21 cellular contexts compared by ENCODE assay signal in genomic region chr16:17437142-17437720, GRCh38. TPM values are rescaled to one million over a fixed set of nuclear protein-coding genes. Genes with fewer than 3 reads are reported as not detected.
DNase-seq lines count a peak whose midpoint lies in the region; ATAC-seq and TF ChIP-seq lines count a peak whose summit lies in the region.
"Had no signal": no experiment of that assay in that cellular context is flagged by ENCODE, and none has a peak within 500 bp of the region (broad histone marks: within the 10 kb centered on the region; RNA-seq: fewer than 3 reads in every experiment).

No MANE protein-coding gene starts in this region.

- no peak overlapping the region for H3K14ac ChIP-seq in H9 (ENCODE audit: insufficient read depth, low read length)

- no peak overlapping the region for H3K18ac ChIP-seq in H9 (ENCODE audit: insufficient read length, low read depth, low read length)

- no peaks in the 10 kb centered on the region for H3K36me3 ChIP-seq in cardiac muscle cell
- no peaks in the 10 kb centered on the region for H3K36me3 ChIP-seq in PC-9 (ENCODE audit: low read depth)
- no peaks in the 10 kb centered on the region for H3K36me3 ChIP-seq in BE2C
- H3K36me3 ChIP-seq: Peyer's patch had no signal

- peaks cover 0 to 10% (median 3%) of the 10 kb centered on the region in 3 experiments; a peak in 4 of 7 replicates for H3K36me3 Mint-ChIP-seq in H9 (ENCODE audit: insufficient read depth in 1 of 3, low read depth in 3 of 3)

- POLR2A ChIA-PET in PC-9 (lab: Charles Lee; ENCODE audit: unreplicated experiment) = no interaction called here

- H3K9me3 ChIP-seq in cardiac muscle cell (ENCODE audit: low read depth) = no peaks in the 10 kb centered on the region
- no peaks in the 10 kb centered on the region for H3K9me3 ChIP-seq in PC-9 (ENCODE audit: insufficient read depth, low read depth)
- no peaks in the 10 kb centered on the region for H3K9me3 ChIP-seq in H9 (ENCODE audit: control insufficient read depth, low read depth, low read length)
- H3K9me3 ChIP-seq in BE2C = no peaks in the 10 kb centered on the region
- H3K9me3 ChIP-seq: Peyer's patch had no signal

- H3T11ph ChIP-seq in H9 (ENCODE audit: low read length) = no peak overlapping the region

- peak; percentile 3 to 7 for DNase-seq in cardiac muscle cell (ENCODE audit: low read depth in 1 of 2, low spot score in 1 of 2)
- no peak for DNase-seq in left cardiac atrium
- peak; percentile 18 for DNase-seq in Ammon's horn (ENCODE audit: low spot score)
- peak; percentile 14 for DNase-seq in EH (ENCODE audit: low read depth)
- no peak for DNase-seq in left ventricle myocardium superior
- no peak for DNase-seq in PC-9
- DNase-seq in H9 = no peak
- DNase-seq in BE2C = no peak
- DNase-seq: DMS153, EL, GOT3, KBM-7, NCI-H1105 treated with DMSO at 0.1 percent for 48 hours, NCI-H187, NCI-H2107, NCI-H69, Peyer's patch, SHP77 had no signal

- WGBS in H9 (ENCODE audit: extremely low coverage, insufficient read length, low lambda C conversion rate) = no CpG with 5 or more reads among the region's 13 CpGs

- BruUV-seq in PC-9 (replicated peaks; lab: Mats Ljungman, UMichigan) = no TSS peak

- no peak overlapping the region for H3K23ac ChIP-seq in H9 (ENCODE audit: insufficient read length, low read depth, low read length)

- no peaks in the 10 kb centered on the region for H3F3A ChIP-seq in PC-9 (ENCODE audit: insufficient read depth, low read depth)

- TF ChIP-seq CTCF in cardiac muscle cell (IDR thresholded peaks at IDR 0.05; ENCODE audit: low read depth, low read length) (no peak), PC-9 (conservative IDR thresholded peaks at IDR 0.05) (no peak), H9 (conservative IDR thresholded peaks at IDR 0.05) (no peak), BE2C (IDR thresholded peaks at IDR 0.05; ENCODE audit: low read depth, low read length) (no peak)

- H3K9ac ChIP-seq in H9 (ENCODE audit: extremely low read depth, insufficient read length, low read length) = no peak overlapping the region

- no peak overlapping the region for H3K4ac ChIP-seq in H9 (ENCODE audit: low read depth, low read length)

- ATAC-seq in left cardiac atrium (no peak), left ventricle myocardium superior (peak; percentile 26)
- ATAC-seq: GM12878 had no signal

- CTCF ChIA-PET in PC-9 (lab: Charles Lee) = no interaction called here

- no peak overlapping the region for H2BK15ac ChIP-seq in H9 (ENCODE audit: low read depth, low read length)

- H2AFZ ChIP-seq in PC-9 (no peak overlapping the region), H9 (ENCODE audit: low read length) (no peak overlapping the region)

- H3K27ac ChIP-seq in cardiac muscle cell (no peak overlapping the region), PC-9 (no peak overlapping the region), H9 (ENCODE audit: insufficient read length, low read depth, low read length) (no peak overlapping the region)
- H3K27ac ChIP-seq: Peyer's patch, SK-N-MC had no signal

- no peaks in the 10 kb centered on the region for H3K23me2 ChIP-seq in H9 (ENCODE audit: insufficient read length, low read depth, low read length, poor library complexity, severe bottlenecking)

- intact Hi-C loops in left cardiac atrium (cut with DNase I) = no loop called here
- intact Hi-C loops in left ventricle myocardium superior (cut with micrococcal nuclease) = no loop called here
- intact Hi-C loops in PC-9 (cut with micrococcal nuclease; ENCODE audit: unreplicated experiment) = no loop called here

- H3K27ac Mint-ChIP-seq in H9 = no peak overlapping the region; a peak in 1 of 7 replicates

- H3K56ac ChIP-seq in H9 (ENCODE audit: insufficient read length, low read depth, low read length) = no peak overlapping the region

- H3K4me3 ChIP-seq in cardiac muscle cell = no peak overlapping the region
- no peak overlapping the region for H3K4me3 ChIP-seq in PC-9
- H3K4me3 ChIP-seq in BE2C (ENCODE audit: low read depth, low read length) = no peak overlapping the region
- H3K4me3 ChIP-seq: GM12878, Peyer's patch, SK-N-MC had no signal

- H3K4me1 ChIP-seq in cardiac muscle cell (ENCODE audit: low read depth) (peaks cover 27% of the 10 kb centered on the region), PC-9 (replicated peaks; ENCODE audit: insufficient read depth) (no peaks in the 10 kb centered on the region), H9 (ENCODE audit: insufficient read depth, low read length) (peaks cover 8% of the 10 kb centered on the region; the same call in 1 of the 2 replicates), BE2C (no peaks in the 10 kb centered on the region)

- no peak overlapping the region for H3K4me2 ChIP-seq in PC-9
- no peak overlapping the region for H3K4me2 ChIP-seq in H9 (ENCODE audit: insufficient read depth, insufficient read length, low read length)

- H4K8ac ChIP-seq in H9 (replicated peaks; ENCODE audit: insufficient read length, low read depth, low read length) = no peak overlapping the region

- no peak overlapping the region for H3K4me3 Mint-ChIP-seq in H9
- H3K4me3 Mint-ChIP-seq: CD14-positive monocyte had no signal

- H2BK20ac ChIP-seq in H9 (ENCODE audit: low read depth, low read length, poor library complexity, severe bottlenecking) = no peak overlapping the region

- no peaks in the 10 kb centered on the region for H3K27me3 ChIP-seq in cardiac muscle cell
- H3K27me3 ChIP-seq in PC-9 (ENCODE audit: insufficient read depth, low read depth) = peaks cover 32% of the 10 kb centered on the region
- H3K27me3 ChIP-seq in H9 (ENCODE audit: insufficient read depth, low read length) = no peaks in the 10 kb centered on the region
- H3K27me3 ChIP-seq in BE2C = no peaks in the 10 kb centered on the region
- H3K27me3 ChIP-seq: Peyer's patch had no signal

- H3K4me1 Mint-ChIP-seq in H9 = peaks cover 36 to 46% of the 10 kb centered on the region in 2 experiments

- H3K9me3 Mint-ChIP-seq in H9 = peaks cover 0 to 2% of the 10 kb centered on the region in 2 experiments; a peak in 3 of 5 replicates
- H3K9me3 Mint-ChIP-seq: CD14-positive monocyte had no signal

- H3K79me2 ChIP-seq in PC-9 (ENCODE audit: low read depth) (no peaks in the 10 kb centered on the region), H9 (ENCODE audit: insufficient read depth, low read length) (no peaks in the 10 kb centered on the region; the same call in 1 of the 2 replicates)

- no peak overlapping the region for H2BK12ac ChIP-seq in H9 (ENCODE audit: insufficient read length, low read depth, low read length)

- H4K20me1 ChIP-seq in PC-9 (ENCODE audit: insufficient read depth) (no peaks in the 10 kb centered on the region), H9 (ENCODE audit: control insufficient read depth, insufficient read depth, insufficient read length) (no peaks in the 10 kb centered on the region)

- H2AK5ac ChIP-seq in H9 (ENCODE audit: insufficient read length, low read length) = no peak overlapping the region

- H3K79me1 ChIP-seq in H9 (ENCODE audit: insufficient read depth, low read depth, low read length, poor library complexity, severe bottlenecking) = no peaks in the 10 kb centered on the region

- H2BK5ac ChIP-seq in H9 (ENCODE audit: insufficient read length, low read length) = no peak overlapping the region

- H3K9me2 ChIP-seq in PC-9 (ENCODE audit: insufficient read depth) = no peaks in the 10 kb centered on the region

- H2BK120ac ChIP-seq in H9 (ENCODE audit: low read depth, low read length, poor library complexity, severe bottlenecking) = no peak overlapping the region

- H4K5ac ChIP-seq in H9 (ENCODE audit: insufficient read length, low read depth, low read length) = no peak overlapping the region

- H4K91ac ChIP-seq in H9 (ENCODE audit: insufficient read length, low read depth, low read length) = no peak overlapping the region

- no peaks in the 10 kb centered on the region for H3K27me3 Mint-ChIP-seq in H9 (ENCODE audit: low read depth)

RNA-seq across cellular contexts. Expression of gene XYLT1, which starts 33.5 kb away (rescaled TPM):
- total RNA-seq in cardiac muscle cell (5.1 and 7.2 TPM in 2 replicates), left cardiac atrium (10 to 100 TPM in 1 of 2 donors, 1 to 10 TPM in 1; 8.4 to 22.5 TPM), left ventricle myocardium superior (1.6 TPM), PC-9 (2021) (1.3 and 1.7 TPM in 2 replicates), H9 (2021) (14.2 and 14.5 TPM in 2 replicates)
- polyA plus RNA-seq in cardiac muscle cell = 3.1 and 4.8 TPM in 2 replicates
- polyA plus RNA-seq in BE2C (2012; ENCODE audit: insufficient read depth, insufficient read length, low read depth) = 0.25 TPM

Comparison
In these comparisons a context has a peak if more than half of its experiments do, and no peak if none do; other contexts are left out.
1. DNase-seq: peak in cardiac muscle cell (2 of 2), Ammon's horn (single experiment) and EH (single experiment); none in left cardiac atrium (single experiment), left ventricle myocardium superior (single experiment), PC-9 (0 of 2), H9 (single experiment) and BE2C (single experiment).